Comparison of ENCODE assay signal across 8 cellular contexts in genomic region chr6:28589234-28589951, GRCh38.
DNase-seq lines count a peak whose midpoint lies in the region; ATAC-seq and TF ChIP-seq lines count a peak whose summit lies in the region.

No MANE protein-coding gene starts in this region.

- H3K4me3 ChIP-seq in body of pancreas (no peak overlapping the region), thoracic aorta (peak overlapping the region; percentile 13)

- TF ChIP-seq POLR2A in body of pancreas (IDR thresholded peaks at IDR 0.05), result no peak

- peak; percentile 63 for DNase-seq in activated T-cell treated with anti-CD3 and anti-CD28 coated beads for 24 hours (ENCODE audit: low read depth)
- no peak for DNase-seq in activated T-cell treated with anti-CD3 and anti-CD28 coated beads for 4 hours
- peak; percentile 85 for DNase-seq in OCI-M2 (lab: John Stamatoyannopoulos, UW; ENCODE audit: unreplicated experiment)
- peak; percentile 25 to 64 (median 48) for DNase-seq in body of pancreas
- DNase-seq in left colon, result peak; percentile 33 to 38
- no peak for DNase-seq in thoracic aorta (ENCODE audit: low spot score)

- intact Hi-C loops in body of pancreas (cut with DNase I) (no loop called here), left colon (cut with DNase I, micrococcal nuclease) (no loop called here)

- no peak overlapping the region for H3K27ac ChIP-seq in body of pancreas
- H3K27ac ChIP-seq in thoracic aorta, result no peak overlapping the region

- H3K36me3 ChIP-seq in body of pancreas (replicated peaks in 1 of 2; ENCODE audit: insufficient read depth in 1 of 2, low read depth in 2 of 2), result no peaks in the 10 kb centered on the region
- H3K36me3 ChIP-seq in thoracic aorta, result no peaks in the 10 kb centered on the region

- H3K4me1 ChIP-seq in body of pancreas (peaks cover 17% of the 10 kb centered on the region), thoracic aorta (ENCODE audit: control insufficient read depth in 1 of 2, low read depth in 2 of 2) (peaks cover 0 to 16% of the 10 kb centered on the region in 2 donors)

- 3 to 9% methylated on average over 29 to 34 of the region's 34 CpGs for WGBS in body of pancreas, 2 donors

- H3K9me3 ChIP-seq in body of pancreas (no peaks in the 10 kb centered on the region), thoracic aorta (no peaks in the 10 kb centered on the region)

- peak; percentile 67 for ATAC-seq in HG03432 (IDR thresholded peaks at IDR 0.05; ENCODE audit: unreplicated experiment)
- ATAC-seq in body of pancreas, result peak; percentile 52
- peak; percentile 51 for ATAC-seq in left colon
- no peak for ATAC-seq in thoracic aorta (ENCODE audit: insufficient number of reproducible peaks, low FRiP score, low read depth)
- ATAC-seq in GM21619 (IDR thresholded peaks at IDR 0.05; ENCODE audit: unreplicated experiment), result no peak

- H3K27me3 ChIP-seq in body of pancreas (peaks cover 0 to 4% of the 10 kb centered on the region in 2 donors), thoracic aorta (replicated peaks; ENCODE audit: insufficient read depth) (no peaks in the 10 kb centered on the region)

- TF ChIP-seq CTCF in body of pancreas (IDR thresholded peaks at IDR 0.05) (peak in 2 of 7 experiments; percentile 4 to 14), thoracic aorta (IDR thresholded peaks at IDR 0.05) (no peak)

Comparison
In these comparisons a context has a peak if more than half of its experiments do, and no peak if none do; other contexts are left out.
1. DNase-seq: peak in activated T-cell treated with anti-CD3 and anti-CD28 coated beads for 24 hours (single experiment), OCI-M2 (single experiment), body of pancreas (4 of 4) and left colon (2 of 2); none in activated T-cell treated with anti-CD3 and anti-CD28 coated beads for 4 hours (single experiment) and thoracic aorta (single experiment).
2. ATAC-seq: peak in HG03432 (single experiment), body of pancreas (single experiment) and left colon (single experiment); none in thoracic aorta (single experiment) and GM21619 (single experiment).